Comparison of ENCODE assay signal across 10 cellular contexts in genomic region chr1:100188617-100189016, GRCh38. TPM values are rescaled to one million over a fixed set of nuclear protein-coding genes. Genes with fewer than 3 reads are reported as not detected.
DNase-seq lines count a peak whose midpoint lies in the region; ATAC-seq and TF ChIP-seq lines count a peak whose summit lies in the region.
"Had no signal": no experiment of that assay in that cellular context is flagged by ENCODE, and none has a peak within 500 bp of the region (broad histone marks: within the 10 kb centered on the region; RNA-seq: fewer than 3 reads in every experiment).

No MANE protein-coding gene starts in this region.

- no peaks in the 10 kb centered on the region for H3K9me3 ChIP-seq in mammary epithelial cell (replicated peaks; ENCODE audit: insufficient read depth, low read length)
- H3K9me3 ChIP-seq: upper lobe of left lung had no signal

- peaks cover 1% of the 10 kb centered on the region for H3K36me3 ChIP-seq in mammary epithelial cell (ENCODE audit: insufficient read depth, low read length)

- ATAC-seq in GM18868 (IDR thresholded peaks at IDR 0.05; ENCODE audit: unreplicated experiment), result peak; percentile 45
- ATAC-seq in activated naive CD4-positive, alpha-beta T cell treated with anti-CD3 and anti-CD28 coated beads, Interleukin-2, amount 50 U/mL, for 72 hours, result no peak
- ATAC-seq in GM21737 (IDR thresholded peaks at IDR 0.05; ENCODE audit: unreplicated experiment), result no peak
- no peak for ATAC-seq in activated T-cell treated with anti-CD3 and anti-CD28 coated beads, Interleukin-2, amount 50 U/mL, for 4 hours
- no peak for ATAC-seq in HG03565 (IDR thresholded peaks at IDR 0.05; ENCODE audit: unreplicated experiment)

- no peaks in the 10 kb centered on the region for H3K27me3 ChIP-seq in mammary epithelial cell (ENCODE audit: insufficient read depth, low read length)
- H3K27me3 ChIP-seq: upper lobe of left lung had no signal

- in situ Hi-C loops in mammary epithelial cell (cut with MboI; ENCODE audit: low sequenced_read_pairs in 2 of 2), result no loop called here

- H3K4me2 ChIP-seq in mammary epithelial cell (ENCODE audit: insufficient read depth, low read depth, low read length), result no peak overlapping the region

- H3K27me3 Mint-ChIP-seq in activated T-cell treated with anti-CD3 and anti-CD28 coated beads, Interleukin-2, amount 50 U/mL, for 4 hours (ENCODE audit: low read depth), result no peaks in the 10 kb centered on the region
- H3K27me3 Mint-ChIP-seq: IgD-negative memory B cell had no signal

- no peak overlapping the region for H3K4me3 Mint-ChIP-seq in activated T-cell treated with anti-CD3 and anti-CD28 coated beads, Interleukin-2, amount 50 U/mL, for 4 hours
- H3K4me3 Mint-ChIP-seq: IgD-negative memory B cell had no signal

- dilution Hi-C loops in mammary epithelial cell (cut with HindIII; ENCODE audit: low sequenced_read_pairs), result no loop called here

- no peaks in the 10 kb centered on the region for H3K9me3 Mint-ChIP-seq in activated naive CD4-positive, alpha-beta T cell treated with anti-CD3 and anti-CD28 coated beads, Interleukin-2, amount 50 U/mL, for 72 hours
- H3K9me3 Mint-ChIP-seq in activated T-cell treated with anti-CD3 and anti-CD28 coated beads, Interleukin-2, amount 50 U/mL, for 4 hours, result no peaks in the 10 kb centered on the region
- H3K9me3 Mint-ChIP-seq: IgD-negative memory B cell had no signal

- H4K20me1 ChIP-seq in mammary epithelial cell (ENCODE audit: insufficient read depth, low read length), result no peaks in the 10 kb centered on the region

- no peaks in the 10 kb centered on the region for H3K79me2 ChIP-seq in mammary epithelial cell (ENCODE audit: insufficient read depth, low read length)

- H3K27ac ChIP-seq in mammary epithelial cell (ENCODE audit: insufficient read depth, low read depth, low read length), result no peak overlapping the region
- H3K27ac ChIP-seq: upper lobe of left lung had no signal

- no peak overlapping the region for H2AFZ ChIP-seq in mammary epithelial cell (ENCODE audit: low read depth, low read length)

- no peaks in the 10 kb centered on the region for H3K4me1 Mint-ChIP-seq in activated T-cell treated with anti-CD3 and anti-CD28 coated beads, Interleukin-2, amount 50 U/mL, for 4 hours (ENCODE audit: low read depth)

- no peaks in the 10 kb centered on the region for H3K36me3 Mint-ChIP-seq in activated naive CD4-positive, alpha-beta T cell treated with anti-CD3 and anti-CD28 coated beads, Interleukin-2, amount 50 U/mL, for 72 hours
- H3K36me3 Mint-ChIP-seq in activated T-cell treated with anti-CD3 and anti-CD28 coated beads, Interleukin-2, amount 50 U/mL, for 4 hours (ENCODE audit: insufficient read depth), result peaks cover 13% of the 10 kb centered on the region

- intact Hi-C loops in mammary epithelial cell (cut with micrococcal nuclease), result no loop called here

- no peak overlapping the region for H3K27ac Mint-ChIP-seq in activated naive CD4-positive, alpha-beta T cell treated with anti-CD3 and anti-CD28 coated beads, Interleukin-2, amount 50 U/mL, for 72 hours
- H3K27ac Mint-ChIP-seq: IgD-negative memory B cell had no signal

- DNase-seq in NCI-H1105 (lab: John Stamatoyannopoulos, UW), result peak; percentile 89
- peak; percentile 6 for DNase-seq in mammary epithelial cell
- peak; percentile 92 for DNase-seq in pons (ENCODE audit: low spot score)
- DNase-seq in activated naive CD4-positive, alpha-beta T cell treated with anti-CD3 and anti-CD28 coated beads, Interleukin-2, amount 50 U/mL, for 72 hours (ENCODE audit: low spot score in 2 of 2), result no peak
- DNase-seq in activated T-cell treated with anti-CD3 and anti-CD28 coated beads, Interleukin-2, amount 50 U/mL, for 4 hours, result no peak

- TF ChIP-seq CTCF in mammary epithelial cell (conservative IDR thresholded peaks at IDR 0.05 in 1 of 2, IDR thresholded peaks at IDR 0.05 in 1 of 2; ENCODE audit: extremely low read depth in 1 of 2, insufficient read depth in 1 of 2, low read depth in 1 of 2, low read length in 2 of 2), result no peak

- 10% methylated on average over 3 of the region's 3 CpGs for WGBS in mammary epithelial cell (ENCODE audit: low coverage, missing lambda C conversion rate)

- CTCF ChIA-PET in mammary epithelial cell (lab: Charles Lee; ENCODE audit: low non-redundant PET), result no interaction called here

- H3K4me3 ChIP-seq in mammary epithelial cell (replicated peaks in 1 of 3; ENCODE audit: insufficient read depth in 1 of 3, low read depth in 2 of 3, low read length in 3 of 3), result no peak overlapping the region
- H3K4me3 ChIP-seq: upper lobe of left lung had no signal

- no peak overlapping the region for H3K9ac ChIP-seq in mammary epithelial cell (ENCODE audit: insufficient read depth, low read length)

- H3K4me1 ChIP-seq in mammary epithelial cell (ENCODE audit: insufficient read depth, low read length), result no peaks in the 10 kb centered on the region

- BruUV-seq in mammary epithelial cell (replicated peaks; lab: Mats Ljungman, UMichigan), result no TSS peak

RNA-seq across cellular contexts. Expression of gene LRRC39, which starts 10.6 kb away (rescaled TPM):
- under 1 TPM; 0.17 to 0.21 TPM for total RNA-seq in mammary epithelial cell
- 0.25 TPM for polyA plus RNA-seq in mammary epithelial cell
- not detected for polyA minus RNA-seq in mammary epithelial cell
- under 1 TPM; 0.32 to 0.70 TPM for total RNA-seq in activated naive CD4-positive, alpha-beta T cell treated with anti-CD3 and anti-CD28 coated beads, Interleukin-2, amount 50 U/mL, for 72 hours
- total RNA-seq in activated T-cell treated with anti-CD3 and anti-CD28 coated beads, Interleukin-2, amount 50 U/mL, for 4 hours, result under 1 TPM; 0.30 to 0.69 (median 0.38) TPM
- polyA plus RNA-seq: IgD-negative memory B cell had no signal

RNA-seq across cellular contexts. Expression of gene TRMT13, which starts 55.7 kb away (rescaled TPM):
- total RNA-seq in mammary epithelial cell, result 10 to 100 TPM; 11.0 to 14.3 TPM
- polyA plus RNA-seq in mammary epithelial cell, result 3.3 TPM
- polyA minus RNA-seq in mammary epithelial cell, result 20.2 TPM
- 10 to 100 TPM; 15.5 to 17.5 TPM for total RNA-seq in activated naive CD4-positive, alpha-beta T cell treated with anti-CD3 and anti-CD28 coated beads, Interleukin-2, amount 50 U/mL, for 72 hours
- total RNA-seq in activated T-cell treated with anti-CD3 and anti-CD28 coated beads, Interleukin-2, amount 50 U/mL, for 4 hours, result 10 to 100 TPM; 25.5 to 30.0 (median 26.3) TPM

RNA-seq across cellular contexts. Expression of gene SASS6, which starts 55.9 kb away (rescaled TPM):
- 1 to 10 TPM; 2.8 to 6.0 TPM for total RNA-seq in mammary epithelial cell
- 1.3 TPM for polyA plus RNA-seq in mammary epithelial cell
- 1.9 TPM for polyA minus RNA-seq in mammary epithelial cell
- total RNA-seq in activated naive CD4-positive, alpha-beta T cell treated with anti-CD3 and anti-CD28 coated beads, Interleukin-2, amount 50 U/mL, for 72 hours, result 10 to 100 TPM; 14.5 to 16.7 TPM
- total RNA-seq in activated T-cell treated with anti-CD3 and anti-CD28 coated beads, Interleukin-2, amount 50 U/mL, for 4 hours, result 1 to 10 TPM; 6.4 to 8.2 (median 6.5) TPM

Comparison
In these comparisons a context has a peak if more than half of its experiments do, and no peak if none do; other contexts are left out.
1. DNase-seq: peak in NCI-H1105 (single experiment), mammary epithelial cell (single experiment) and pons (single experiment); none in activated naive CD4-positive, alpha-beta T cell treated with anti-CD3 and anti-CD28 coated beads, Interleukin-2, amount 50 U/mL, for 72 hours (0 of 2) and activated T-cell treated with anti-CD3 and anti-CD28 coated beads, Interleukin-2, amount 50 U/mL, for 4 hours (single experiment).